17 cellular contexts compared by ENCODE assay signal in genomic region chrX:69988955-69989394, GRCh38.
DNase-seq lines count a peak whose midpoint lies in the region; ATAC-seq lines count a peak whose summit lies in the region.
"Had no signal": no experiment of that assay in that cellular context is flagged by ENCODE, and none has a peak within 500 bp of the region (broad histone marks: within the 10 kb centered on the region; RNA-seq: fewer than 3 reads in every experiment).

No MANE protein-coding gene starts in this region.

- peak; percentile 3 for DNase-seq in stimulated activated naive CD4-positive, alpha-beta T cell treated with Interleukin-2 at 50 U/mL for 16 hours (lab: John Stamatoyannopoulos, UW)
- no peak for DNase-seq in stimulated activated naive CD4-positive, alpha-beta T cell (lab: John Stamatoyannopoulos, UW)
- peak; percentile 18 for DNase-seq in activated naive CD8-positive, alpha-beta T cell treated with anti-CD3 and anti-CD28 coated beads for 36 hours
- DNase-seq in glomerular endothelial cell (ENCODE audit: extremely low read depth, low read depth, low spot score) = peak; percentile 16
- no peak for DNase-seq in retina
- DNase-seq: activated T-cell treated with anti-CD3 and anti-CD28 coated beads, Interleukin-2, amount 50 U/mL, for 24 hours; DMS153; foreskin fibroblast; NCI-H2029 treated with DMSO at 0.1 percent for 48 hours; PC-9; uterus had no signal

- H3K9me3 Mint-ChIP-seq in activated naive CD8-positive, alpha-beta T cell treated with anti-CD3 and anti-CD28 coated beads for 36 hours = no peaks in the 10 kb centered on the region
- no peaks in the 10 kb centered on the region for H3K9me3 Mint-ChIP-seq in stimulated activated memory B cell treated with anti-CD40 and anti-IgM and Interleukin-4, amounts not matched to agents 10 μg/mL and 1 μg/mL and 100 μg/mL, for 72 hours
- H3K9me3 Mint-ChIP-seq: activated T-cell treated with anti-CD3 and anti-CD28 coated beads, Interleukin-2, amount 50 U/mL, for 24 hours; GM23338; memory B cell had no signal

- H3K36me3 Mint-ChIP-seq in activated naive CD8-positive, alpha-beta T cell treated with anti-CD3 and anti-CD28 coated beads for 36 hours = no peaks in the 10 kb centered on the region
- no peaks in the 10 kb centered on the region for H3K36me3 Mint-ChIP-seq in stimulated activated memory B cell treated with anti-CD40 and anti-IgM and Interleukin-4, amounts not matched to agents 10 μg/mL and 1 μg/mL and 100 μg/mL, for 72 hours
- H3K36me3 Mint-ChIP-seq: memory B cell had no signal

- no peak overlapping the region for H3K4me3 Mint-ChIP-seq in activated naive CD8-positive, alpha-beta T cell treated with anti-CD3 and anti-CD28 coated beads for 36 hours
- no peak overlapping the region for H3K4me3 Mint-ChIP-seq in stimulated activated memory B cell treated with anti-CD40 and anti-IgM and Interleukin-4, amounts not matched to agents 10 μg/mL and 1 μg/mL and 100 μg/mL, for 72 hours
- H3K4me3 Mint-ChIP-seq: activated T-cell treated with anti-CD3 and anti-CD28 coated beads, Interleukin-2, amount 50 U/mL, for 24 hours; GM23338; memory B cell; neural crest cell had no signal

- no peaks in the 10 kb centered on the region for H3K27me3 Mint-ChIP-seq in activated naive CD8-positive, alpha-beta T cell treated with anti-CD3 and anti-CD28 coated beads for 36 hours
- no peaks in the 10 kb centered on the region for H3K27me3 Mint-ChIP-seq in stimulated activated memory B cell treated with anti-CD40 and anti-IgM and Interleukin-4, amounts not matched to agents 10 μg/mL and 1 μg/mL and 100 μg/mL, for 72 hours
- H3K27me3 Mint-ChIP-seq: memory B cell had no signal

- no peak for ATAC-seq in stimulated activated memory B cell treated with anti-CD40 and anti-IgM and Interleukin-4, amounts not matched to agents 10 μg/mL and 1 μg/mL and 100 μg/mL, for 72 hours
- ATAC-seq in GM19455 (IDR thresholded peaks at IDR 0.05; ENCODE audit: unreplicated experiment) (no peak), HG03432 (IDR thresholded peaks at IDR 0.05; ENCODE audit: unreplicated experiment) (no peak)
- ATAC-seq: GM23338 had no signal

- H3K27ac Mint-ChIP-seq in activated naive CD8-positive, alpha-beta T cell treated with anti-CD3 and anti-CD28 coated beads for 36 hours = no peak overlapping the region
- no peak overlapping the region for H3K27ac Mint-ChIP-seq in stimulated activated memory B cell treated with anti-CD40 and anti-IgM and Interleukin-4, amounts not matched to agents 10 μg/mL and 1 μg/mL and 100 μg/mL, for 72 hours
- H3K27ac Mint-ChIP-seq: activated T-cell treated with anti-CD3 and anti-CD28 coated beads, Interleukin-2, amount 50 U/mL, for 24 hours; GM23338; memory B cell had no signal

- no peaks in the 10 kb centered on the region for H3K4me1 Mint-ChIP-seq in activated naive CD8-positive, alpha-beta T cell treated with anti-CD3 and anti-CD28 coated beads for 36 hours
- H3K4me1 Mint-ChIP-seq in stimulated activated memory B cell treated with anti-CD40 and anti-IgM and Interleukin-4, amounts not matched to agents 10 μg/mL and 1 μg/mL and 100 μg/mL, for 72 hours = no peaks in the 10 kb centered on the region
- H3K4me1 Mint-ChIP-seq: GM23338, memory B cell, neural crest cell had no signal

Comparison
In these comparisons a context has a peak if more than half of its experiments do, and no peak if none do; other contexts are left out.
1. DNase-seq: peak in stimulated activated naive CD4-positive, alpha-beta T cell treated with Interleukin-2 at 50 U/mL for 16 hours (single experiment), activated naive CD8-positive, alpha-beta T cell treated with anti-CD3 and anti-CD28 coated beads for 36 hours (single experiment) and glomerular endothelial cell (single experiment); none in stimulated activated naive CD4-positive, alpha-beta T cell (0 of 6) and retina (single experiment).